9 cellular contexts compared by ENCODE assay signal in the genomic region with DNA sequence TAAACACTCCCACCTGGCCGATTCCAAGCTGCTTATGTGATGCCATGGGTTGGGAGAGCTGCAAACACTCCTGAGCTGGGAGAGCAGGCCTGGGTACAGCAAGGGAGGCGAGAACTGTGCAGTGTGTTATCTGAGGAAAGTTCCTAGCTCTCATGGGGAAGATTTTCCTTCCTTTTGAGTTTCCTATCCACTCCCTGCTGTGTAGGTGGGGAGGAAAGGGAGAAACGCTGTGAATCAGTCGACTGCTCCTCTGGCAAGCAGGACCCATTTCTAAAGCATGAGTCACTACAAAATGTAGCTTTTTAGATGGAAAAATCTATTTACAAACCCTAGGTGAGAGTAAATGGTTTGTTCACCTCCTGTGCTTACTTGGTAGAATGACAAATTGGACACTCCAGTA.
A peak's percentile ranks its signal among the peaks of the same experiment; 100 is the strongest.
DNase-seq lines count a peak whose midpoint lies in the region; ATAC-seq and TF ChIP-seq lines count a peak whose summit lies in the region.
"Had no signal": no experiment of that assay in that cellular context is flagged by ENCODE, and none has a peak within 500 bp of the region (broad histone marks: within the 10 kb centered on the region; RNA-seq: fewer than 3 reads in every experiment).

No MANE protein-coding gene starts in this region.

- DNase-seq in EH (ENCODE audit: low read depth) (peak; percentile 83), RWPE1 (ENCODE audit: low spot score) (peak; percentile 80), fibroblast of lung (ENCODE audit: low read depth in 2 of 2) (peak; percentile 67 to 87), osteocyte (ENCODE audit: extremely low spot score, unreplicated experiment) (no peak), KBM-7 (no peak), KG1 (lab: John Stamatoyannopoulos, UW) (no peak)
- no peak for DNase-seq in naive thymus-derived CD8-positive, alpha-beta T cell
- DNase-seq in effector CD8-positive, alpha-beta T cell (lab: John Stamatoyannopoulos, UW): no peak
- DNase-seq: stimulated activated CD4-positive, alpha-beta T cell treated with anti-CD3 and anti-CD28 coated beads, Interleukin-12 subunit alpha, Interleukin-12 subunit beta, amount 100 ng/mL, for 4 hours had no signal

- ATAC-seq in naive thymus-derived CD8-positive, alpha-beta T cell: no peak

- peaks cover 53% of the 10 kb centered on the region for H3K79me2 ChIP-seq in fibroblast of lung (ENCODE audit: control insufficient read depth, insufficient read depth, low read length)

- H3K9me3 ChIP-seq in fibroblast of lung (ENCODE audit: control insufficient read depth, insufficient read depth, low read depth, low read length): no peaks in the 10 kb centered on the region

- H3K27me3 Mint-ChIP-seq in osteocyte (ENCODE audit: unreplicated experiment): no peaks in the 10 kb centered on the region
- H3K27me3 Mint-ChIP-seq in naive thymus-derived CD8-positive, alpha-beta T cell: peaks cover 14 to 43% (median 23%) of the 10 kb centered on the region in 5 donors

- TF ChIP-seq CTCF in RWPE1 (conservative IDR thresholded peaks at IDR 0.05; ENCODE audit: low read depth) (no peak), fibroblast of lung (conservative IDR thresholded peaks at IDR 0.05 in 1 of 2, IDR thresholded peaks at IDR 0.05 in 1 of 2; ENCODE audit: low read depth in 1 of 2, low read length in 2 of 2) (no peak), osteocyte (IDR thresholded peaks at IDR 0.05) (no peak)

- POLR2A ChIA-PET in RWPE1 (lab: Yijun Ruan, JAX; ENCODE audit: low non-redundant PET): no interaction called here
- POLR2A ChIA-PET in naive thymus-derived CD8-positive, alpha-beta T cell (lab: Charles Lee): interaction anchor here (0.6 kb wide), 1 partner anchor 121 kb away, joined by 12 read pairs; no protein-coding TSS in a partner anchor

- no peaks in the 10 kb centered on the region for H3K27me3 ChIP-seq in fibroblast of lung (ENCODE audit: control insufficient read depth, insufficient read depth, low read length)

- H3K27ac Mint-ChIP-seq in osteocyte (ENCODE audit: unreplicated experiment): peak overlapping the region; percentile 72
- no peak overlapping the region for H3K27ac Mint-ChIP-seq in naive thymus-derived CD8-positive, alpha-beta T cell

- no peaks in the 10 kb centered on the region for H4K20me1 ChIP-seq in fibroblast of lung (ENCODE audit: control insufficient read depth, extremely low read depth, insufficient read depth, low read length)

- H3K4me2 ChIP-seq in fibroblast of lung (ENCODE audit: extremely low read depth, insufficient read depth, low read length): peak overlapping the region; percentile 73

- no peak overlapping the region for H2AFZ ChIP-seq in fibroblast of lung (ENCODE audit: low read length)

- no peak overlapping the region for H3K4me3 Mint-ChIP-seq in osteocyte (ENCODE audit: unreplicated experiment)
- no peak overlapping the region for H3K4me3 Mint-ChIP-seq in naive thymus-derived CD8-positive, alpha-beta T cell

- in situ Hi-C loops in KBM-7 (cut with MboI; ENCODE audit: low pct_unique_long_range_greater_than_20kb, low sequenced_read_pairs): no loop called here

- H3K36me3 ChIP-seq in fibroblast of lung (ENCODE audit: control insufficient read depth, insufficient read depth, low read length): no peaks in the 10 kb centered on the region

- H3K9me3 Mint-ChIP-seq in osteocyte (ENCODE audit: unreplicated experiment): no peaks in the 10 kb centered on the region
- H3K9me3 Mint-ChIP-seq in naive thymus-derived CD8-positive, alpha-beta T cell: peaks cover 0 to 3% (median 0%) of the 10 kb centered on the region in 9 donors

- peaks cover 31% of the 10 kb centered on the region for H3K4me1 ChIP-seq in fibroblast of lung (ENCODE audit: control insufficient read depth, extremely low read depth, insufficient read depth, low read length)

- H3K36me3 Mint-ChIP-seq in osteocyte (ENCODE audit: unreplicated experiment): no peaks in the 10 kb centered on the region
- H3K36me3 Mint-ChIP-seq in naive thymus-derived CD8-positive, alpha-beta T cell: no peaks in the 10 kb centered on the region

- peaks cover 83% of the 10 kb centered on the region for H3K4me1 Mint-ChIP-seq in osteocyte (ENCODE audit: unreplicated experiment)
- H3K4me1 Mint-ChIP-seq in naive thymus-derived CD8-positive, alpha-beta T cell: peaks cover 29 to 49% (median 45%) of the 10 kb centered on the region in 4 donors

- H3K9ac ChIP-seq in fibroblast of lung (ENCODE audit: insufficient read depth, low read length): peak overlapping the region; percentile 14

- H3K27ac ChIP-seq in RWPE1: peak overlapping the region; percentile 90
- peak overlapping the region; percentile 69 for H3K27ac ChIP-seq in fibroblast of lung (ENCODE audit: insufficient read depth, low read length)

- CTCF ChIA-PET in RWPE1 (lab: Yijun Ruan, JAX): interaction anchor here (0.5 to 0.7 kb wide), 4 partner anchors 33 to 517 kb away, joined by 3 to 4 read pairs (median 3); no protein-coding TSS in a partner anchor

- peak overlapping the region in 1 of 4 experiments; percentile 9 for H3K4me3 ChIP-seq in fibroblast of lung (replicated peaks in 1 of 4; ENCODE audit: control extremely low read depth in 1 of 4, insufficient read depth in 1 of 4, low read depth in 3 of 4, low read length in 4 of 4)

Comparison
In these comparisons a context has a peak if more than half of its experiments do, and no peak if none do; other contexts are left out.
1. DNase-seq: peak in EH (single experiment), RWPE1 (single experiment) and fibroblast of lung (2 of 2); none in osteocyte (single experiment), KBM-7 (single experiment), naive thymus-derived CD8-positive, alpha-beta T cell (0 of 10), KG1 (single experiment) and effector CD8-positive, alpha-beta T cell (single experiment).